8 cellular contexts compared by ENCODE assay signal in the genomic region with DNA sequence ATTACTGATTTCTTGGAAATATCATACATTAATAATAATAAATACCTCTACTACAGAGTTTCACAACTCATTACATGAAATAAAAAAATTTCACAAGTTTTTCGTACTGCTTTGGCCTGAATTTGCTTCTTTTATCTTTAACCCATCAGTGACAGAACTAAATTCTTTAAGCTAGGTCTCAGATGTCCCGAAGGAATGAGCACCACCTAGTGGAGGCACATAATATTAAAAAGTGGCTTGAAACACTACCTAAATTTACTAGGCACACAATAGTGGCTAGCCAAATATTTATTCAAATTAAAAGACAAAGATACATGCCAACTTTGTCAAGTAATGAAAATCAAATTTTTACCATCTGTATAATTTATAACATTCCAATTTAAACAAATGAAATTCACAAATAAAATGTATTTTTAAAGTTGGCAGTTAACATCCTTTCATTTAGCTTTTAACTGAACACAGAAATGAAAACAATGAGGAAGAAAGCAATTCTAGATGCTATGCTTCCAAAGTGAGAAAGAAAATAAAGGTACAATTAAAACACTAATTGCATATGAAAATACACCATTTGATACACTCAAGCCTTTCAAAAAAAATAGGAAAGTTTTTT.
DNase-seq lines count a peak whose midpoint lies in the region; ATAC-seq and TF ChIP-seq lines count a peak whose summit lies in the region.

No MANE protein-coding gene starts in this region.

- no peaks in the 10 kb centered on the region for H3K36me3 ChIP-seq in neutrophil

- POLR2A ChIA-PET in activated CD4-positive, alpha-beta T cell treated with anti-CD3 and anti-CD28 coated beads for 36 hours (lab: Charles Lee), result interaction anchor here (0.6 kb wide), 1 partner anchor 439 kb away, joined by 3 read pairs; no protein-coding TSS in a partner anchor

- H3K27me3 Mint-ChIP-seq in activated CD4-positive, alpha-beta T cell treated with anti-CD3 and anti-CD28 coated beads for 36 hours, result no peaks in the 10 kb centered on the region

- H3K9me3 Mint-ChIP-seq in activated CD4-positive, alpha-beta T cell treated with anti-CD3 and anti-CD28 coated beads for 36 hours (ENCODE audit: low read depth), result no peaks in the 10 kb centered on the region

- H3K4me3 ChIP-seq in WI38 (ENCODE audit: low read depth, low read length) (no peak overlapping the region), fibroblast of the aortic adventitia (ENCODE audit: low read depth, low read length) (no peak overlapping the region), neutrophil (ENCODE audit: low read depth in 1 of 2, low read length in 1 of 2) (no peak overlapping the region)

- peaks cover 36% of the 10 kb centered on the region for H3K4me1 Mint-ChIP-seq in activated CD4-positive, alpha-beta T cell treated with anti-CD3 and anti-CD28 coated beads for 36 hours

- DNase-seq in activated CD4-positive, alpha-beta T cell treated with anti-CD3 and anti-CD28 coated beads for 36 hours, result peak; percentile 51
- no peak for DNase-seq in activated CD4-positive, alpha-beta T cell treated with anti-CD3 and anti-CD28 coated beads for 1 hour
- DNase-seq in NCI-H1694 treated with DMSO at 0.1 percent for 48 hours (lab: John Stamatoyannopoulos, UW) (peak; percentile 45), fibroblast of the aortic adventitia (ENCODE audit: low read depth) (peak; percentile 70), T-helper 9 cell (no peak)

- CTCF ChIA-PET in activated CD4-positive, alpha-beta T cell treated with anti-CD3 and anti-CD28 coated beads for 36 hours (lab: Charles Lee), result interaction anchor here (0.6 to 2.3 kb wide), 20 partner anchors 11 to 475 kb away, joined by 3 to 12 read pairs (median 4); partner anchors contain the start of gene MPP7

- peaks cover 7 to 22% of the 10 kb centered on the region in 2 experiments for H3K4me1 ChIP-seq in neutrophil (ENCODE audit: control insufficient read depth in 1 of 2, insufficient read depth in 1 of 2, low read depth in 1 of 2, low read length in 1 of 2)

- no peaks in the 10 kb centered on the region for H3K9me3 ChIP-seq in neutrophil

- H3K27ac Mint-ChIP-seq in activated CD4-positive, alpha-beta T cell treated with anti-CD3 and anti-CD28 coated beads for 36 hours, result no peak overlapping the region

- H3K27me3 ChIP-seq in neutrophil, result no peaks in the 10 kb centered on the region

- TF ChIP-seq CTCF in WI38 (IDR thresholded peaks at IDR 0.05; ENCODE audit: low read depth, low read length) (peak; percentile 38), fibroblast of the aortic adventitia (IDR thresholded peaks at IDR 0.05; ENCODE audit: insufficient read depth, low read length) (peak; percentile 70), neutrophil (IDR thresholded peaks at IDR 0.05) (peak; percentile 60)

- no peak overlapping the region for H3K27ac ChIP-seq in neutrophil

- peaks cover 2% of the 10 kb centered on the region for H3K36me3 Mint-ChIP-seq in activated CD4-positive, alpha-beta T cell treated with anti-CD3 and anti-CD28 coated beads for 36 hours (ENCODE audit: low read depth)

- peak; percentile 28 for ATAC-seq in activated CD4-positive, alpha-beta T cell treated with anti-CD3 and anti-CD28 coated beads for 36 hours
- peak; percentile 59 for ATAC-seq in GM21529 (IDR thresholded peaks at IDR 0.05; ENCODE audit: unreplicated experiment)

- intact Hi-C loops in activated CD4-positive, alpha-beta T cell treated with anti-CD3 and anti-CD28 coated beads for 36 hours (cut with DNase I, micrococcal nuclease), result loop anchor here (1.0 to 5.0 kb wide), 11 partner anchors 39 to 1077 kb away; partner anchors contain the start of genes ANKRD26 (in 1 of the 2) and MPP7 (in 1 of the 2)

- no peak overlapping the region for H3K4me3 Mint-ChIP-seq in activated CD4-positive, alpha-beta T cell treated with anti-CD3 and anti-CD28 coated beads for 36 hours

Comparison
In these comparisons a context has a peak if more than half of its experiments do, and no peak if none do; other contexts are left out.
1. DNase-seq: peak in activated CD4-positive, alpha-beta T cell treated with anti-CD3 and anti-CD28 coated beads for 36 hours (single experiment), NCI-H1694 treated with DMSO at 0.1 percent for 48 hours (single experiment) and fibroblast of the aortic adventitia (single experiment); none in activated CD4-positive, alpha-beta T cell treated with anti-CD3 and anti-CD28 coated beads for 1 hour (single experiment) and T-helper 9 cell (single experiment).
2. Peak in every context shown above with its lines, with median percentiles within 50 percentile points of each other: CTCF ChIP-seq.